In genomic region chr10:7457478-7458316, GRCh38 we compare ENCODE assay signal across 13 cellular contexts. TPM values are rescaled to one million over a fixed set of nuclear protein-coding genes. Genes with fewer than 3 reads are reported as not detected.
DNase-seq lines count a peak whose midpoint lies in the region; ATAC-seq, FAIRE-seq and TF ChIP-seq lines count a peak whose summit lies in the region.
"Had no signal": no experiment of that assay in that cellular context is flagged by ENCODE, and none has a peak within 500 bp of the region (broad histone marks: within the 10 kb centered on the region; RNA-seq: fewer than 3 reads in every experiment).

No MANE protein-coding gene starts in this region.

- CTCF ChIA-PET in GM12878 (lab: Yijun Ruan, JAX): interaction anchor here (1.6 kb wide), 1 partner anchor 13 kb away, joined by 4 read pairs; no protein-coding TSS in a partner anchor

- H3K79me2 ChIP-seq in GM12878 (ENCODE audit: control insufficient read depth, insufficient read depth, low read length): no peaks in the 10 kb centered on the region

- in situ Hi-C loops in GM13976 (cut with MboI; ENCODE audit: low sequenced_read_pairs, unreplicated experiment): no loop called here
- in situ Hi-C loops in GM12878 (cut with MboI): no loop called here
- in situ Hi-C loops in HAP-1 (cut with MboI; ENCODE audit: low sequenced_read_pairs): no loop called here

- H3K4me3 ChIP-seq in GM12878 (peak overlapping the region; percentile 7; the same call in 1 of the 2 replicates), testis (no peak overlapping the region), HAP-1 (no peak overlapping the region)

- intact Hi-C loops in GM12878 (cut with micrococcal nuclease; ENCODE audit: unreplicated experiment) (loop anchor here (1.0 kb wide), 1 partner anchor 15 kb away; no protein-coding TSS in a partner anchor), testis (cut with DNase I; ENCODE audit: low total_unique reads) (no loop called here), natural killer cell (cut with micrococcal nuclease) (no loop called here)

- peak overlapping the region; percentile 48 for H3K4me2 ChIP-seq in GM12878 (ENCODE audit: control insufficient read depth, insufficient read depth)

- RAD21 ChIA-PET in GM12878 (lab: Charles Lee; ENCODE audit: unreplicated experiment): interaction anchor here (0.8 to 1.5 kb wide), 3 partner anchors 12 to 35 kb away, joined by 3 to 4 read pairs (median 4); no protein-coding TSS in a partner anchor

- BruUV-seq in GM12878 (replicated peaks; lab: Mats Ljungman, UMichigan): no TSS peak

- peaks cover 17% of the 10 kb centered on the region for H3K4me1 ChIP-seq in GM12878 (ENCODE audit: control insufficient read depth, insufficient read depth, low read length)
- H3K4me1 ChIP-seq in testis: no peaks in the 10 kb centered on the region
- no peaks in the 10 kb centered on the region for H3K4me1 ChIP-seq in HAP-1

- ATAC-seq in GM21423 (IDR thresholded peaks at IDR 0.05; ENCODE audit: unreplicated experiment): peak; percentile 76
- ATAC-seq in HG03159 (IDR thresholded peaks at IDR 0.05; ENCODE audit: unreplicated experiment): peak; percentile 75
- ATAC-seq in GM12878: peak; percentile 94
- ATAC-seq in natural killer cell: no peak
- ATAC-seq: Panc1 had no signal

- peak overlapping the region; percentile 24; the same call in 1 of the 2 replicates for H3K9ac ChIP-seq in GM12878 (ENCODE audit: control insufficient read depth, insufficient read depth, low read length)

- no peak for TF ChIP-seq POLR2A in GM12878 (IDR thresholded peaks at IDR 0.05; ENCODE audit: low read depth, low read length)
- no peak for TF ChIP-seq POLR2A in testis (IDR thresholded peaks at IDR 0.05)

- no peak for TF ChIP-seq RAD21 in GM12878 (IDR thresholded peaks at IDR 0.05; ENCODE audit: insufficient read depth, low read depth, low read length)

- TF ChIP-seq EP300 in GM12878 (IDR thresholded peaks at IDR 0.05; ENCODE audit: borderline replicate concordance in 1 of 2, control insufficient read depth in 1 of 2, low read depth in 2 of 2, low read length in 2 of 2): peak; percentile 86 to 89; a peak in 3 of 4 replicates

- SMC1A ChIA-PET in GM12878 (lab: Charles Lee; ENCODE audit: uncharacterized antibody, unreplicated experiment): interaction anchor here (1.1 to 4.4 kb wide), 7 partner anchors 12 to 328 kb away, joined by 3 to 14 read pairs (median 9); no protein-coding TSS in a partner anchor

- H3K27me3 ChIP-seq in GM12878 (replicated peaks in 1 of 2; ENCODE audit: control insufficient read depth in 2 of 2, insufficient read depth in 2 of 2, low read length in 1 of 2) (no peaks in the 10 kb centered on the region), testis (no peaks in the 10 kb centered on the region), HAP-1 (ENCODE audit: low read depth) (0 out of 2 replicates have a peak, but pooled peaks cover 2% of the 10 kb centered on the region)

- H3K4me3 Mint-ChIP-seq in natural killer cell: no peak overlapping the region
- H3K4me3 Mint-ChIP-seq: activated naive CD8-positive, alpha-beta T cell; CD8-positive, alpha-beta memory T cell had no signal

- DNase-seq in GM13976 (ENCODE audit: low spot score) (peak; percentile 49), GM12878 (ENCODE audit: low read depth, low spot score) (peak; percentile 72), testis (no peak), natural killer cell (no peak), COLO829 (ENCODE audit: low spot score) (no peak), HAP-1 (ENCODE audit: low spot score in 2 of 2) (no peak)
- DNase-seq: activated CD4-positive, alpha-beta T cell treated with anti-CD3 and anti-CD28 coated beads for 48 hours; CD8-positive, alpha-beta memory T cell had no signal

- no peaks in the 10 kb centered on the region for H3K36me3 ChIP-seq in GM12878 (ENCODE audit: control insufficient read depth in 2 of 2, insufficient read depth in 2 of 2, low read length in 1 of 2)
- no peaks in the 10 kb centered on the region for H3K36me3 ChIP-seq in testis (ENCODE audit: low read depth, missing control alignments)
- no peaks in the 10 kb centered on the region for H3K36me3 ChIP-seq in HAP-1 (replicated peaks)

- WGBS in GM12878 (ENCODE audit: insufficient coverage, insufficient replicate concordance, low lambda C conversion rate, missing lambda C conversion rate): 13% methylated on average over 14 of the region's 14 CpGs
- 90% methylated on average over 14 of the region's 14 CpGs for WGBS in testis, 2 donors

- peak overlapping the region; percentile 22 for H2AFZ ChIP-seq in GM12878 (ENCODE audit: control insufficient read depth, low read depth, low read length)

- H3K27ac ChIP-seq in GM12878 (ENCODE audit: control insufficient read depth, insufficient read depth) (peak overlapping the region; percentile 61), testis (no peak overlapping the region)

- no peak overlapping the region for H3K27ac Mint-ChIP-seq in natural killer cell
- H3K27ac Mint-ChIP-seq: activated naive CD8-positive, alpha-beta T cell; progenitor cell of endocrine pancreas had no signal

- peak; percentile 70 for FAIRE-seq in GM12878 (lab: Jason Lieb, UNC)

- H3K36me3 Mint-ChIP-seq in natural killer cell: no peaks in the 10 kb centered on the region
- H3K36me3 Mint-ChIP-seq: activated naive CD8-positive, alpha-beta T cell had no signal

- POLR2A ChIA-PET in GM12878 (lab: Charles Lee): interaction anchor here (0.6 to 0.8 kb wide), 2 partner anchors 13 to 1765 kb away, joined by 3 read pairs; no protein-coding TSS in a partner anchor

- peaks cover 0 to 3% of the 10 kb centered on the region in 2 donors for H3K27me3 Mint-ChIP-seq in natural killer cell (ENCODE audit: low read depth in 2 of 2)
- H3K27me3 Mint-ChIP-seq: activated naive CD8-positive, alpha-beta T cell had no signal

- no peaks in the 10 kb centered on the region for H4K20me1 ChIP-seq in GM12878 (ENCODE audit: control insufficient read depth, insufficient read depth)

- no peaks in the 10 kb centered on the region for H3K9me3 Mint-ChIP-seq in natural killer cell
- H3K9me3 Mint-ChIP-seq: CD8-positive, alpha-beta memory T cell had no signal

- TF ChIP-seq CTCF in GM13976 (IDR thresholded peaks at IDR 0.05; ENCODE audit: borderline replicate concordance, control extremely low read depth, extremely low read depth, insufficient read depth, missing control alignments) (no peak), GM12878 (IDR thresholded peaks at IDR 0.05 in 2 of 3, conservative IDR thresholded peaks at IDR 0.05 in 1 of 3; ENCODE audit: control insufficient read depth in 2 of 3, extremely low read depth in 1 of 3, insufficient read depth in 1 of 3, low read depth in 3 of 3, low read length in 3 of 3) (no peak), testis (IDR thresholded peaks at IDR 0.05) (no peak), natural killer cell (IDR thresholded peaks at IDR 0.05) (no peak)

- H3K4me1 Mint-ChIP-seq in natural killer cell: no peaks in the 10 kb centered on the region
- H3K4me1 Mint-ChIP-seq: CD8-positive, alpha-beta memory T cell had no signal

- H3K9me3 ChIP-seq in GM12878 (replicated peaks; ENCODE audit: control insufficient read depth, insufficient read depth, low read length) (no peaks in the 10 kb centered on the region; the same call in 1 of the 3 replicates), testis (no peaks in the 10 kb centered on the region), HAP-1 (no peaks in the 10 kb centered on the region)

TF ChIP-seq in GM12878, 131 proteins besides CTCF, POLR2A, EP300 and RAD21 (continues in another document):
- TF ChIP-seq NR2C2 (IDR thresholded peaks at IDR 0.05; ENCODE audit: borderline replicate concordance, control insufficient read depth, insufficient read length, low read depth) (no peak), SKIL (IDR thresholded peaks at IDR 0.05; ENCODE audit: low read depth, poor library complexity, severe bottlenecking) (peak; percentile 84), GABPA (IDR thresholded peaks at IDR 0.05; ENCODE audit: low read depth) (0 out of 2 replicates have a peak, but pooled peaks have one; percentile 20), TCF3 (IDR thresholded peaks at IDR 0.05; ENCODE audit: borderline replicate concordance, insufficient read depth, low read depth, low read length) (no peak), ASH2L (IDR thresholded peaks at IDR 0.05; ENCODE audit: borderline replicate concordance, low read depth) (no peak)

RNA-seq across cellular contexts. Expression of gene SFMBT2, which starts 46.9 kb away (rescaled TPM):
- total RNA-seq in GM12878 (2013; cell fraction: nucleolus; rRNA removed): 125 and 127 TPM in 2 replicates
- total RNA-seq in GM12878 (2014; rRNA removed) (16.7 and 17.0 TPM in 2 replicates), GM12878 (2014; rRNA removed; fragmentation: Illumina TruSeq; extraction: Trizol) (18.2 and 18.9 TPM in 2 replicates), GM12878 (2021) (26.1 and 29.6 TPM in 2 replicates), testis (1 to 10 TPM; 7.6 to 8.5 TPM), natural killer cell (10 to 100 TPM; 50.4 to 70.4 (median 52.2) TPM)
- polyA plus RNA-seq in GM12878 (2011; ENCODE audit: low read depth): 6.6 TPM
- polyA plus RNA-seq in GM12878 (2011; rRNA removed) (19.0 and 22.5 TPM in 2 replicates), GM12878 (2014; fragmentation: Illumina TruSeq; extraction: Trizol) (20.5 and 21.5 TPM in 2 replicates), GM12878 (2014; fragmentation: Nextera tagmentation; extraction: Ambion mirVana) (1 to 10 TPM; 2.8 to 4.3 TPM), GM12878 (2014; rRNA removed) (13.3 and 13.6 TPM in 2 replicates), GM12878 (2016; fragmentation: Nextera tagmentation; extraction: Ambion mirVana) (10 to 100 TPM; 10.1 to 11.5 TPM), testis (ENCODE audit: insufficient read depth, low read depth, low replicate concordance) (3.6 TPM)
- 14.6 and 18.5 TPM in 2 replicates for polyA plus RNA-seq in GM12878 (2011; cell fraction: cytosol; rRNA removed)
- polyA plus RNA-seq in GM12878 (2011; cell fraction: nucleus; rRNA removed): 42.9 and 46.5 TPM in 2 replicates
- 8.3 and 10.7 TPM in 2 replicates for polyA plus RNA-seq in GM12878 (2012)
- 37.3 and 49.0 TPM in 2 replicates for polyA minus RNA-seq in GM12878 (2011; rRNA and poly(A)+ RNA removed)
- polyA minus RNA-seq in GM12878 (2011; cell fraction: cytosol; rRNA and poly(A)+ RNA removed): 12.4 and 14.8 TPM in 2 replicates
- polyA minus RNA-seq in GM12878 (2011; cell fraction: nucleus; rRNA and poly(A)+ RNA removed): 45.3 and 64.3 TPM in 2 replicates

Comparison
In these comparisons a context has a peak if more than half of its experiments do, and no peak if none do; other contexts are left out.
1. DNase-seq: peak in GM13976 (single experiment) and GM12878 (single experiment); none in testis (single experiment), natural killer cell (single experiment), COLO829 (single experiment) and HAP-1 (0 of 2).
2. ATAC-seq: peak in GM21423 (single experiment), HG03159 (single experiment) and GM12878 (single experiment); none in natural killer cell (0 of 3).